17 cellular contexts compared by ENCODE assay signal in the genomic region with DNA sequence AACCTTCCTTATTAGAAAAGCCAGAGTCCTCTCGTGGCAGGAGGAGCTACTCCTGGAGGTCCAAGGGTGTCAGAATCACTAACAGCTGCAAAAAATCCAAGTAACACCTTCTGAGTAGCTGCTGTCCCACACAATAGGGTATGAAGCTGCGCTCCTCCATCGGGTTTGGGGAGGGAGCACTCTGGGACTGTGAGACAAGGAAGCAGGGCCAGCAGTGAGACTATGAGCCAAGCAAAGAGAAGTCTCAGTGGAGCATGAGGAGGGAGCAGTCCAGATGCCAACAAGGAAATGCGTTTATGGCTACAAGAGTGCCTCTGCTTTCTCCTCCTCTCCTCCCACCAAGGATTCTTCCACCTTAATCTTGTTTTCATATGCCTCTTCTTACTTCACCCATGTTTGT. TPM values are rescaled to one million over a fixed set of nuclear protein-coding genes. Genes with fewer than 3 reads are reported as not detected.
DNase-seq lines count a peak whose midpoint lies in the region; ATAC-seq and TF ChIP-seq lines count a peak whose summit lies in the region.
"Had no signal": no experiment of that assay in that cellular context is flagged by ENCODE, and none has a peak within 500 bp of the region (broad histone marks: within the 10 kb centered on the region; RNA-seq: fewer than 3 reads in every experiment).

No MANE protein-coding gene starts in this region.

- DNase-seq in Right ventricle myocardium superior (no peak), cardiac septum (ENCODE audit: low spot score) (no peak), left colon (no peak), upper lobe of right lung (peak; percentile 13), T-helper 17 cell (no peak), CD14-positive monocyte (ENCODE audit: low spot score) (no peak)
- no peak for DNase-seq in activated effector memory CD4-positive, alpha-beta T cell treated with Interleukin-2 at 50 U/mL for 16 hours
- DNase-seq: BE2C; Caco-2; CD4-positive, alpha-beta T cell; KBM-7; NCI-H1694 treated with DMSO at 0.1 percent for 48 hours; NCI-H748 treated with DMSO at 0.1 percent for 48 hours; NK-92 treated with Interleukin-12 subunit alpha and Interleukin-12 subunit beta, amount 100 ng/mL, for 24 hours; SHP77 treated with DMSO at 0.1 percent for 48 hours had no signal

- no peaks in the 10 kb centered on the region for H3K36me3 ChIP-seq in upper lobe of right lung
- H3K36me3 ChIP-seq: BE2C had no signal

- no peaks in the 10 kb centered on the region for H3K36me3 Mint-ChIP-seq in T-helper 17 cell (ENCODE audit: low read depth)
- H3K36me3 Mint-ChIP-seq in CD14-positive monocyte: peaks cover 30 to 44% of the 10 kb centered on the region in 2 donors

- H3K9me3 ChIP-seq in upper lobe of right lung (no peaks in the 10 kb centered on the region), T-helper 17 cell (ENCODE audit: control insufficient read depth, low read length, poor library complexity, severe bottlenecking) (no peaks in the 10 kb centered on the region)
- H3K9me3 ChIP-seq: BE2C, Caco-2 had no signal

- H3K4me3 ChIP-seq in upper lobe of right lung: no peak overlapping the region

- ATAC-seq in Right ventricle myocardium superior (ENCODE audit: poor library complexity) (peak; percentile 66), esophagus mucosa (peak; percentile 46), left colon (peak; percentile 48), upper lobe of right lung (no peak), T-helper 17 cell (no peak)

- H3K4me3 Mint-ChIP-seq in T-helper 17 cell (no peak overlapping the region), CD14-positive monocyte (no peak overlapping the region)
- H3K4me3 Mint-ChIP-seq: CD4-positive, alpha-beta T cell had no signal

- H3K4me1 ChIP-seq in upper lobe of right lung: no peaks in the 10 kb centered on the region
- H3K4me1 ChIP-seq: BE2C, Caco-2 had no signal

- peaks cover 2% of the 10 kb centered on the region for H3K4me1 Mint-ChIP-seq in T-helper 17 cell
- no peaks in the 10 kb centered on the region for H3K4me1 Mint-ChIP-seq in CD14-positive monocyte

- intact Hi-C loops in Right ventricle myocardium superior (cut with DNase I) (no loop called here), cardiac septum (cut with DNase I) (no loop called here), left colon (cut with DNase I, micrococcal nuclease) (no loop called here), upper lobe of right lung (cut with DNase I) (no loop called here), CD14-positive monocyte (cut with micrococcal nuclease) (no loop called here)

- H3K27ac Mint-ChIP-seq in T-helper 17 cell: no peak overlapping the region
- no peak overlapping the region for H3K27ac Mint-ChIP-seq in CD14-positive monocyte
- H3K27ac Mint-ChIP-seq: CD4-positive, alpha-beta T cell had no signal

- H3K9me3 Mint-ChIP-seq in CD14-positive monocyte: peaks cover 0 to 2% (median 0%) of the 10 kb centered on the region in 7 donors
- H3K9me3 Mint-ChIP-seq: CD4-positive, alpha-beta T cell had no signal

- H3K27me3 Mint-ChIP-seq in T-helper 17 cell (no peaks in the 10 kb centered on the region), CD14-positive monocyte (ENCODE audit: low read depth in 3 of 3) (peaks cover 0 to 4% (median 0%) of the 10 kb centered on the region in 3 donors)
- H3K27me3 Mint-ChIP-seq: CD4-positive, alpha-beta T cell had no signal

- TF ChIP-seq CTCF in upper lobe of right lung (IDR thresholded peaks at IDR 0.05): no peak
- no peak for TF ChIP-seq CTCF in CD14-positive monocyte (IDR thresholded peaks at IDR 0.05)

- H3K27me3 ChIP-seq in upper lobe of right lung: no peaks in the 10 kb centered on the region
- H3K27me3 ChIP-seq: BE2C had no signal

- H3K27ac ChIP-seq in upper lobe of right lung: no peak overlapping the region

RNA-seq across cellular contexts. Expression of gene PHF7, which starts 12.8 kb away (rescaled TPM):
- total RNA-seq in Right ventricle myocardium superior (16.8 TPM), cardiac septum (17.5 TPM), esophagus mucosa (6.0 TPM), left colon (10 to 100 TPM; 15.6 to 21.6 TPM), upper lobe of right lung (6.8 TPM), T-helper 17 cell (10 to 100 TPM; 11.1 to 13.0 TPM)
- 1 to 10 TPM; 3.3 to 6.2 TPM for polyA plus RNA-seq in CD14-positive monocyte

RNA-seq across cellular contexts. Expression of gene BAP1, which starts 13.4 kb away (rescaled TPM):
- 46.2 TPM for total RNA-seq in Right ventricle myocardium superior
- total RNA-seq in cardiac septum: 53.0 TPM
- 43.9 TPM for total RNA-seq in esophagus mucosa
- total RNA-seq in left colon: 10 to 100 TPM; 73.1 to 73.2 TPM
- 71.4 TPM for total RNA-seq in upper lobe of right lung
- total RNA-seq in T-helper 17 cell: 100 to 1,000 TPM; 107 to 114 TPM
- 10 to 100 TPM; 11.2 to 12.9 TPM for polyA plus RNA-seq in CD14-positive monocyte

RNA-seq across cellular contexts. Expression of gene SEMA3G, which starts 21.7 kb away (rescaled TPM):
- total RNA-seq in Right ventricle myocardium superior (10.4 TPM), cardiac septum (15.3 TPM), esophagus mucosa (2.7 TPM), left colon (1 to 10 TPM; 5.1 to 5.5 TPM), upper lobe of right lung (27.6 TPM), T-helper 17 cell (1 to 10 TPM; 1.5 to 2.3 TPM)
- not detected for polyA plus RNA-seq in CD14-positive monocyte
- total RNA-seq: OCI-LY7 had no signal

RNA-seq across cellular contexts. Expression of gene TNNC1, which starts 30.6 kb away (rescaled TPM):
- 7,948 TPM for total RNA-seq in Right ventricle myocardium superior
- 8,054 TPM for total RNA-seq in cardiac septum
- total RNA-seq in esophagus mucosa: 0.88 TPM
- 1 to 10 TPM in 1 of 2 donors, under 1 TPM in 1; 0.64 to 4.6 TPM for total RNA-seq in left colon
- 88.9 TPM for total RNA-seq in upper lobe of right lung
- 1 to 10 TPM; 3.7 to 3.8 TPM for total RNA-seq in T-helper 17 cell
- not detected for polyA plus RNA-seq in CD14-positive monocyte

RNA-seq across cellular contexts. Expression of gene NISCH, which starts 32.2 kb away (rescaled TPM):
- total RNA-seq in Right ventricle myocardium superior (46.0 TPM), cardiac septum (59.1 TPM), esophagus mucosa (38.0 TPM), left colon (10 to 100 TPM; 57.3 to 58.1 TPM), upper lobe of right lung (94.6 TPM), T-helper 17 cell (100 to 1,000 TPM; 121 to 146 TPM)
- 10 to 100 TPM in 1 of 2 donors, 1 to 10 TPM in 1; 9.7 to 13.1 TPM for polyA plus RNA-seq in CD14-positive monocyte

Comparison
In these comparisons a context has a peak if more than half of its experiments do, and no peak if none do; other contexts are left out.
1. ATAC-seq: peak in Right ventricle myocardium superior (single experiment), esophagus mucosa (single experiment) and left colon (single experiment); none in upper lobe of right lung (single experiment) and T-helper 17 cell (single experiment).